ENCODE assay signal across 11 cellular contexts in genomic region chr4:104489731-104490095, GRCh38. TPM values are rescaled to one million over a fixed set of nuclear protein-coding genes. Genes with fewer than 3 reads are reported as not detected.
DNase-seq lines count a peak whose midpoint lies in the region; ATAC-seq and TF ChIP-seq lines count a peak whose summit lies in the region.
"Had no signal": no experiment of that assay in that cellular context is flagged by ENCODE, and none has a peak within 500 bp of the region (broad histone marks: within the 10 kb centered on the region; RNA-seq: fewer than 3 reads in every experiment).

No MANE protein-coding gene starts in this region.

- peaks cover 18% of the 10 kb centered on the region for H3K4me1 Mint-ChIP-seq in osteocyte (ENCODE audit: unreplicated experiment)

- ATAC-seq in GM18861 (IDR thresholded peaks at IDR 0.05; ENCODE audit: unreplicated experiment) (peak; percentile 34), HG02571 (IDR thresholded peaks at IDR 0.05; ENCODE audit: unreplicated experiment) (peak; percentile 26), mucosa of descending colon (no peak)

- H3K9me3 Mint-ChIP-seq in osteocyte (ENCODE audit: unreplicated experiment) = no peaks in the 10 kb centered on the region
- H3K9me3 Mint-ChIP-seq: activated T-cell treated with anti-CD3 and anti-CD28 coated beads, Interleukin-2, amount 50 U/mL, for 24 hours had no signal

- no peak overlapping the region for H3K27ac Mint-ChIP-seq in osteocyte (ENCODE audit: unreplicated experiment)
- H3K27ac Mint-ChIP-seq: activated T-cell treated with anti-CD3 and anti-CD28 coated beads, Interleukin-2, amount 50 U/mL, for 24 hours had no signal

- no peak for TF ChIP-seq CTCF in osteocyte (IDR thresholded peaks at IDR 0.05)
- no peak for TF ChIP-seq CTCF in mucosa of descending colon (IDR thresholded peaks at IDR 0.05)

- H3K36me3 Mint-ChIP-seq in osteocyte (ENCODE audit: unreplicated experiment) = no peaks in the 10 kb centered on the region

- peaks cover 80% of the 10 kb centered on the region for H3K27me3 Mint-ChIP-seq in osteocyte (ENCODE audit: unreplicated experiment)

- no peak overlapping the region for H3K9ac ChIP-seq in HUES48 (ENCODE audit: low read depth, low read length)

- DNase-seq in osteocyte (ENCODE audit: extremely low spot score, unreplicated experiment) = no peak
- no peak for DNase-seq in retina
- no peak for DNase-seq in mucosa of descending colon
- no peak for DNase-seq in NCI-H2171 (lab: John Stamatoyannopoulos, UW)
- DNase-seq: activated T-cell treated with anti-CD3 and anti-CD28 coated beads, Interleukin-2, amount 50 U/mL, for 24 hours; T-helper 9 cell had no signal

- intact Hi-C loops in mucosa of descending colon (cut with DNase I, micrococcal nuclease) = no loop called here

- H3K36me3 ChIP-seq in HUES48 (ENCODE audit: control insufficient read depth, insufficient read depth, low read length) (no peaks in the 10 kb centered on the region), neuron (ENCODE audit: insufficient read depth, low read length) (peaks cover 6% of the 10 kb centered on the region), mucosa of descending colon (ENCODE audit: low read depth) (no peaks in the 10 kb centered on the region)

- H3K27ac ChIP-seq in HUES48 (ENCODE audit: low read depth, low read length) = no peak overlapping the region

- no peak overlapping the region for H2AFZ ChIP-seq in neuron (ENCODE audit: low read depth, low read length)

- H3K27me3 ChIP-seq in HUES48 (ENCODE audit: control insufficient read depth, insufficient read depth, low read length) (peaks cover 22% of the 10 kb centered on the region), neuron (ENCODE audit: insufficient read depth, low read length) (no peaks in the 10 kb centered on the region)

- H3K4me3 ChIP-seq in HUES48 (ENCODE audit: low read depth, low read length) = peak overlapping the region; percentile 78
- H3K4me3 ChIP-seq in neuron (ENCODE audit: low read length) = peak overlapping the region; percentile 51
- no peak overlapping the region for H3K4me3 ChIP-seq in mucosa of descending colon

- no peaks in the 10 kb centered on the region for H3K9me3 ChIP-seq in HUES48 (ENCODE audit: control insufficient read depth, insufficient read depth, low read length)
- no peaks in the 10 kb centered on the region for H3K9me3 ChIP-seq in neuron (ENCODE audit: low read length)
- H3K9me3 ChIP-seq in mucosa of descending colon = no peaks in the 10 kb centered on the region

- peaks cover 41% of the 10 kb centered on the region for H3K4me1 ChIP-seq in HUES48 (ENCODE audit: control insufficient read depth, insufficient read depth, low read length)
- peaks cover 52% of the 10 kb centered on the region for H3K4me1 ChIP-seq in neuron (ENCODE audit: insufficient read depth, low read length)
- H3K4me1 ChIP-seq in mucosa of descending colon (ENCODE audit: low read depth) = no peaks in the 10 kb centered on the region

- no peak overlapping the region for H3K4me3 Mint-ChIP-seq in osteocyte (ENCODE audit: unreplicated experiment)

RNA-seq across cellular contexts. Expression of gene CXXC4, which starts 5.0 kb away (rescaled TPM):
- not detected in 2 replicates for total RNA-seq in osteocyte
- total RNA-seq in mucosa of descending colon = 1 to 10 TPM in 2 of 3 donors, under 1 TPM in 1; 0.96 to 4.2 (median 1.7) TPM
- total RNA-seq: chondrocyte had no signal
